In the genomic region with DNA sequence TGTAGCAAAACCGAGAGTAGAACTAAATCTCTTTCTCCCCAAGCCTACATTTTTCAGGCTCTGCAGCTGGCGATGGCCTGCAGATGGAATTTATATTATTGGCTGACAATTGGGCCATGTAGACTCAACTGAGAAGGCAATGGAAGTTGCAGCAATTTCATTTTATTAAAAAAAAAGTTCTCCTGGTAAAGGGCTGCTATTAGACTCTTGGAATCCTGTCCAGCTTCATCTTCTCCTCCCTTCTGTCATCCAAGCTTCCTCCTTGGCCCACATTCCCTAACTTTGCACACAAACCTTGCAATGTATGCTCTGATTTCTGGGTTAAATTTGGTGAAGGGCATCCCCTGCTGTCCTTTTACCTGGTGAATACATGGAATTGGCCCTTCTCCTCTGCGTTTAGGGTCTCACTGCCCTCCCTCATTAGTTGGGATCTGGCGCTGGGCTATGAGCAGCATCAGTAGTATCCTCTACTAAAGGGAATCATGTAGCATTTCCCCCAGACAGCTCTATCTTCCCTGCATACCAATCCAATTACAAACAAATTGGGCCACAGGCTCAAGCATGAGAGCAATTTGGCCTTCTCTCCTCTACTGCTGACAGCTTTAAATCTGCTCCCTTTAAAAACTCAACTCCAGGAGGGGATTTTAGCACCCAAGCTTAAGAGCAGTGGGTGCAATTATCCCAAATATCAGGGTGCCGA, we compare ENCODE assay signal across 13 cellular contexts.
DNase-seq lines count a peak whose midpoint lies in the region; ATAC-seq, FAIRE-seq and TF ChIP-seq lines count a peak whose summit lies in the region.
"Had no signal": no experiment of that assay in that cellular context is flagged by ENCODE, and none has a peak within 500 bp of the region (broad histone marks: within the 10 kb centered on the region; RNA-seq: fewer than 3 reads in every experiment).

No MANE protein-coding gene starts in this region.

- no peak overlapping the region for H3K9ac ChIP-seq in GM23248

- H3K27me3 ChIP-seq in GM23248 (replicated peaks; ENCODE audit: insufficient read depth) (peaks cover 5% of the 10 kb centered on the region), body of pancreas (peaks cover 0 to 2% of the 10 kb centered on the region in 2 donors), right cardiac atrium (ENCODE audit: control insufficient read depth, insufficient read depth) (no peaks in the 10 kb centered on the region), stomach (no peaks in the 10 kb centered on the region), small intestine (ENCODE audit: control insufficient read depth in 2 of 2, insufficient read depth in 2 of 2, low read length in 2 of 2) (no peaks in the 10 kb centered on the region)

- H2AFZ ChIP-seq in GM23248, result no peak overlapping the region

- no peaks in the 10 kb centered on the region for H3K9me3 Mint-ChIP-seq in activated naive CD8-positive, alpha-beta T cell treated with anti-CD3 and anti-CD28 coated beads, Interleukin-2, amount 50 U/mL, for 24 hours
- H3K9me3 Mint-ChIP-seq: activated CD4-positive, alpha-beta T cell treated with anti-CD3 and anti-CD28 coated beads, Interleukin-2, amount 10 ng/mL, durations not matched to agents 24 days and 14 days had no signal

- peak; percentile 56 for ATAC-seq in body of pancreas
- ATAC-seq in right cardiac atrium, result peak; percentile 67 to 82
- no peak for ATAC-seq in activated naive CD8-positive, alpha-beta T cell treated with anti-CD3 and anti-CD28 coated beads, Interleukin-2, amount 50 U/mL, for 24 hours

- peaks cover 2% of the 10 kb centered on the region for H3K27me3 Mint-ChIP-seq in activated naive CD8-positive, alpha-beta T cell treated with anti-CD3 and anti-CD28 coated beads, Interleukin-2, amount 50 U/mL, for 24 hours
- H3K27me3 Mint-ChIP-seq: activated CD4-positive, alpha-beta T cell treated with anti-CD3 and anti-CD28 coated beads, Interleukin-2, amount 10 ng/mL, durations not matched to agents 24 days and 14 days had no signal

- TF ChIP-seq POLR2A in body of pancreas (IDR thresholded peaks at IDR 0.05) (no peak), stomach (IDR thresholded peaks at IDR 0.05) (no peak)

- in situ Hi-C loops in GM23248 (cut with MboI), result no loop called here

- TF ChIP-seq CTCF in body of pancreas (IDR thresholded peaks at IDR 0.05) (no peak), stomach (IDR thresholded peaks at IDR 0.05) (no peak)

- no peaks in the 10 kb centered on the region for H3K9me2 ChIP-seq in GM23248 (ENCODE audit: insufficient read depth)

- no peak overlapping the region for H3K27ac Mint-ChIP-seq in activated naive CD8-positive, alpha-beta T cell treated with anti-CD3 and anti-CD28 coated beads, Interleukin-2, amount 50 U/mL, for 24 hours
- H3K27ac Mint-ChIP-seq: activated CD4-positive, alpha-beta T cell treated with anti-CD3 and anti-CD28 coated beads, Interleukin-2, amount 10 ng/mL, durations not matched to agents 24 days and 14 days; naive B cell had no signal

- H4K20me1 ChIP-seq in GM23248 (ENCODE audit: insufficient read depth), result no peaks in the 10 kb centered on the region

- H3K36me3 Mint-ChIP-seq in activated naive CD8-positive, alpha-beta T cell treated with anti-CD3 and anti-CD28 coated beads, Interleukin-2, amount 50 U/mL, for 24 hours (ENCODE audit: low read depth), result no peaks in the 10 kb centered on the region
- H3K36me3 Mint-ChIP-seq: naive B cell had no signal

- H3K4me1 ChIP-seq in GM23248 (ENCODE audit: insufficient read depth) (peaks cover 8% of the 10 kb centered on the region; the same call in 1 of the 2 replicates), body of pancreas (peaks cover 12% of the 10 kb centered on the region), right cardiac atrium (ENCODE audit: control insufficient read depth, insufficient read depth, low read length) (peaks cover 3% of the 10 kb centered on the region), stomach (peaks cover 0 to 7% (median 0%) of the 10 kb centered on the region in 4 donors), small intestine (ENCODE audit: control insufficient read depth in 2 of 2, insufficient read depth in 1 of 2, low read depth in 1 of 2, low read length in 1 of 2) (no peaks in the 10 kb centered on the region)

- no peaks in the 10 kb centered on the region for H3K9me3 ChIP-seq in GM23248 (ENCODE audit: low read depth)
- no peaks in the 10 kb centered on the region for H3K9me3 ChIP-seq in body of pancreas
- no peaks in the 10 kb centered on the region for H3K9me3 ChIP-seq in right cardiac atrium (ENCODE audit: control insufficient read depth, low read length)
- H3K9me3 ChIP-seq in stomach, result no peaks in the 10 kb centered on the region
- H3K9me3 ChIP-seq in small intestine (ENCODE audit: control insufficient read depth, low read depth), result no peaks in the 10 kb centered on the region

- no peak overlapping the region for H3K4me3 Mint-ChIP-seq in activated naive CD8-positive, alpha-beta T cell treated with anti-CD3 and anti-CD28 coated beads, Interleukin-2, amount 50 U/mL, for 24 hours
- H3K4me3 Mint-ChIP-seq: activated CD4-positive, alpha-beta T cell treated with anti-CD3 and anti-CD28 coated beads, Interleukin-2, amount 10 ng/mL, durations not matched to agents 24 days and 14 days; naive B cell had no signal

- H3K4me3 ChIP-seq in GM23248 (no peak overlapping the region), body of pancreas (no peak overlapping the region), right cardiac atrium (ENCODE audit: low read length) (no peak overlapping the region), stomach (no peak overlapping the region), small intestine (ENCODE audit: low read depth in 1 of 2, low read length in 2 of 2) (no peak overlapping the region)

- H3K27ac ChIP-seq in GM23248 (no peak overlapping the region), body of pancreas (peak overlapping the region in 2 of 4 donors; percentile 51 to 52), right cardiac atrium (ENCODE audit: low read length) (no peak overlapping the region), stomach (peak overlapping the region in 3 of 5 donors; percentile 21 to 35 (median 29)), small intestine (ENCODE audit: low read depth in 1 of 2, low read length in 1 of 2) (peak overlapping the region in 1 of 2 donors; percentile 0)
- H3K27ac ChIP-seq: HL-60 had no signal

- H3K4me2 ChIP-seq in GM23248 (ENCODE audit: unreplicated experiment), result peak overlapping the region; percentile 13

- intact Hi-C loops in body of pancreas (cut with DNase I), result no loop called here
- intact Hi-C loops in right cardiac atrium (cut with DNase I), result no loop called here
- intact Hi-C loops in stomach (cut with DNase I; ENCODE audit: low total_unique reads), result no loop called here

- WGBS in GM23248 (ENCODE audit: low coverage in 1 of 2, low lambda C conversion rate in 2 of 2, missing lambda C conversion rate in 2 of 2), 2 experiments, result 6 to 8% methylated on average over 5 of the region's 5 CpGs
- WGBS in body of pancreas, 2 donors, result 66 to 72% methylated on average over 5 of the region's 5 CpGs
- WGBS in right cardiac atrium, result 54% methylated on average over 5 of the region's 5 CpGs
- 61 to 84% (median 70%) methylated on average over 5 of the region's 5 CpGs for WGBS in stomach, 5 donors
- 67 to 82% (median 80%) methylated on average over 5 of the region's 5 CpGs for WGBS in small intestine, 3 donors

- no peaks in the 10 kb centered on the region for H3K36me3 ChIP-seq in GM23248 (ENCODE audit: low read depth)
- H3K36me3 ChIP-seq in body of pancreas (replicated peaks in 1 of 2; ENCODE audit: insufficient read depth in 1 of 2, low read depth in 2 of 2), result no peaks in the 10 kb centered on the region
- no peaks in the 10 kb centered on the region for H3K36me3 ChIP-seq in stomach
- no peaks in the 10 kb centered on the region for H3K36me3 ChIP-seq in small intestine (ENCODE audit: control insufficient read depth in 2 of 2, insufficient read depth in 2 of 2, low read length in 2 of 2)

- 0 out of 2 replicates have a peak, but pooled peaks cover 6% of the 10 kb centered on the region for H3F3A ChIP-seq in GM23248 (ENCODE audit: insufficient read depth)

- TF ChIP-seq EP300 in stomach (IDR thresholded peaks at IDR 0.05), result no peak

- DNase-seq in GM23248 (peak; percentile 66), body of pancreas (peak in 1 of 4 donors; percentile 8), right cardiac atrium (no peak), stomach (no peak), RCC 7860 (ENCODE audit: low spot score) (no peak), small intestine (no peak)
- DNase-seq in activated naive CD8-positive, alpha-beta T cell treated with anti-CD3 and anti-CD28 coated beads, Interleukin-2, amount 50 U/mL, for 24 hours, result no peak
- no peak for DNase-seq in stimulated activated CD4-positive, alpha-beta T cell treated with anti-CD3 and anti-CD28 coated beads, Interleukin-2, amount 100 ng/mL, for 24 hours
- DNase-seq: activated CD4-positive, alpha-beta T cell treated with anti-CD3 and anti-CD28 coated beads, Interleukin-2, amount 10 ng/mL, durations not matched to agents 24 days and 14 days; naive B cell; NCI-H748 treated with DMSO at 0.1 percent for 48 hours; stimulated activated CD4-positive, alpha-beta T cell treated with anti-CD3 and anti-CD28 coated beads, Interleukin-12 subunit alpha, Interleukin-12 subunit beta, amount 100 ng/mL, for 4 hours had no signal

- FAIRE-seq in RCC 7860 (lab: Jason Lieb, UNC), result no peak
- no peak for FAIRE-seq in small intestine (lab: Jason Lieb, UNC)

- H3K4me1 Mint-ChIP-seq in activated naive CD8-positive, alpha-beta T cell treated with anti-CD3 and anti-CD28 coated beads, Interleukin-2, amount 50 U/mL, for 24 hours, result no peaks in the 10 kb centered on the region
- H3K4me1 Mint-ChIP-seq: activated CD4-positive, alpha-beta T cell treated with anti-CD3 and anti-CD28 coated beads, Interleukin-2, amount 10 ng/mL, durations not matched to agents 24 days and 14 days had no signal

- H3K79me2 ChIP-seq in GM23248 (ENCODE audit: insufficient read depth), result no peaks in the 10 kb centered on the region

Comparison
In these comparisons a context has a peak if more than half of its experiments do, and no peak if none do; other contexts are left out.
1. H3K27ac ChIP-seq: peak in stomach (3 of 5); none in GM23248 (single experiment) and right cardiac atrium (single experiment).